Comparison of ENCODE assay signal across 18 cellular contexts in the genomic region with DNA sequence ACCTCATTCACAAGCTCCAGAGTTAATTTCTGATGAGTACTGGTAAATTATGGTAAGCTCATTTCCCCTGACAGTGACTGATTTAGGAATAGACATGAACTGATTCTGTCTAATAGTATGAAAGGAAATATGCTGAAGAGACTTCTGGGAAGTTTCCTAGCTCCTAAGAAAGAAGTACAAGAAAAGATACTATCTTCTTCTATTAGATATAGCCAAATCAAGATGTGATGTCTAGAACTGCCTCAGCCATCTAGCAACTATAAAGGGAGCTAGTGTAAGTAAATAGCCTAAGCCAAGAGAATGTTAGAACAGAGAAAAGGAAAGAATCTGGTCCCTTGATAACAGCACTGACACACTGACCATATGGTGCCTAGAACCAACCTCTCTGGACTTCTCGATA.
"Had no signal": no experiment of that assay in that cellular context is flagged by ENCODE, and none has a peak within 500 bp of the region (broad histone marks: within the 10 kb centered on the region; RNA-seq: fewer than 3 reads in every experiment).

No MANE protein-coding gene starts in this region.

- DNase-seq: activated CD4-positive, alpha-beta T cell treated with anti-CD3 and anti-CD28 coated beads, Interleukin-2, amount 50 U/mL, for 4 hours; activated CD4-positive, CD25-positive, alpha-beta regulatory T cell treated with anti-CD3 and anti-CD28 coated beads, Interleukin-2, amount 50 U/mL, for 72 hours; activated naive CD4-positive, alpha-beta T cell treated with Interleukin-2 at 50 U/mL for 16 hours; activated T-cell treated with anti-CD3 and anti-CD28 coated beads, Interleukin-2, amount 50 U/mL, for 4 hours; amniotic stem cell; body of pancreas; dermis blood vessel endothelial cell; foreskin keratinocyte; heart left ventricle; natural killer cell; spleen; stimulated activated CD4-positive, alpha-beta T cell treated with anti-CD3 and anti-CD28 coated beads, Interleukin-1b, Interleukin-23, amount 100 ng/mL, for 48 hours; stimulated activated naive B cell treated with anti-CD40 and anti-IgM and Interleukin-4, amounts not matched to agents 10 μg/mL and 1 μg/mL and 100 μg/mL, for 72 hours; transverse colon had no signal

- H3K4me1 ChIP-seq: foreskin keratinocyte, prostate gland had no signal

- H3K27me3 Mint-ChIP-seq: stimulated activated naive B cell treated with anti-CD40 and anti-IgM and Interleukin-4, amounts not matched to agents 10 μg/mL and 1 μg/mL and 100 μg/mL, for 72 hours had no signal

- H3K9me3 ChIP-seq: body of pancreas, heart left ventricle, prostate gland, spleen, transverse colon had no signal

- H3K27ac ChIP-seq: body of pancreas, foreskin keratinocyte, heart left ventricle, prostate gland had no signal

- FAIRE-seq: endothelial cell of umbilical vein, islet of Langerhans had no signal

- H3K27me3 ChIP-seq: body of pancreas, foreskin keratinocyte, heart left ventricle, spleen, transverse colon had no signal

- ATAC-seq: activated T-cell treated with anti-CD3 and anti-CD28 coated beads, Interleukin-2, amount 50 U/mL, for 4 hours; body of pancreas; foreskin keratinocyte; heart left ventricle; natural killer cell; sciatic nerve; stimulated activated naive B cell treated with anti-CD40 and anti-IgM and Interleukin-4, amounts not matched to agents 10 μg/mL and 1 μg/mL and 100 μg/mL, for 72 hours had no signal

- H3K4me3 Mint-ChIP-seq: activated T-cell treated with anti-CD3 and anti-CD28 coated beads, Interleukin-2, amount 50 U/mL, for 4 hours; natural killer cell; stimulated activated naive B cell treated with anti-CD40 and anti-IgM and Interleukin-4, amounts not matched to agents 10 μg/mL and 1 μg/mL and 100 μg/mL, for 72 hours had no signal

- H3K4me3 ChIP-seq: body of pancreas, heart left ventricle, prostate gland, spleen, transverse colon had no signal

- H3K27ac Mint-ChIP-seq: stimulated activated naive B cell treated with anti-CD40 and anti-IgM and Interleukin-4, amounts not matched to agents 10 μg/mL and 1 μg/mL and 100 μg/mL, for 72 hours had no signal

- H3K36me3 ChIP-seq: prostate gland had no signal

- H3K9me3 Mint-ChIP-seq: activated T-cell treated with anti-CD3 and anti-CD28 coated beads, Interleukin-2, amount 50 U/mL, for 4 hours; natural killer cell; stimulated activated naive B cell treated with anti-CD40 and anti-IgM and Interleukin-4, amounts not matched to agents 10 μg/mL and 1 μg/mL and 100 μg/mL, for 72 hours had no signal
